Comparison of ENCODE assay signal across 16 cellular contexts in the genomic region with DNA sequence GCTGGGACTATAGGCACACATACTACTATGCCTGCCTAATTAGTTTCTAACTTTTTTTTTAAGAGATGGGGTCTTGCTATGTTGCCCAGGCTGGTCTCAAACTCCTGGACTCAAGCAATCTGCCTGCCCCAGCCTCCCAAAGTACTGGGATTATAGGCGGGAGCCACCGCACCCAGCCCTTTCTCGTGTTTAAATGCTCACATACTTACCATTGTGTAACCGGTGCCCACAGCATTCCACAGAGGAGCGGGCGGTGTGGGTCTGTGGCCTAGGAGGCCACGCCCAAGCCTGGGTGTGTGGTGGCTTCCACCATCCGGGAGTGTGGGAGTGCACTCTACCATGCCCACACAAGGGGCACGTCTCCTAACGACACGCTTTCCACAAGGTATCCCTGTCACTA.
"Had no signal": no experiment of that assay in that cellular context is flagged by ENCODE, and none has a peak within 500 bp of the region (broad histone marks: within the 10 kb centered on the region; RNA-seq: fewer than 3 reads in every experiment).

No MANE protein-coding gene starts in this region.

- H3K4me1 ChIP-seq: adrenal gland, heart right ventricle, pancreas, stomach had no signal

- ATAC-seq: activated CD8-positive, alpha-beta T cell treated with anti-CD3 and anti-CD28 coated beads, Interleukin-2, amount 10 ng/mL, durations not matched to agents 7 days and 5 days; heart right ventricle; pancreas had no signal

- H3K9me3 ChIP-seq: adrenal gland, heart right ventricle, pancreas, stomach, thoracic aorta had no signal

- H3K27me3 ChIP-seq: adrenal gland, brain microvascular endothelial cell, heart right ventricle, pancreas, stomach had no signal

- H3K4me3 ChIP-seq: adrenal gland, coronary artery, heart right ventricle, pancreas, stomach, thoracic aorta had no signal

- H3K36me3 ChIP-seq: adrenal gland, pancreas, thoracic aorta had no signal

- H3K27ac ChIP-seq: adrenal gland, brain microvascular endothelial cell, coronary artery, heart right ventricle, pancreas, stomach, thoracic aorta had no signal

- DNase-seq: activated CD4-positive, alpha-beta T cell treated with anti-CD3 and anti-CD28 coated beads, Interleukin-2, amount 10 ng/mL, durations not matched to agents 24 days and 14 days; activated CD4-positive, CD25-positive, alpha-beta regulatory T cell; activated CD8-positive, alpha-beta memory T cell treated with anti-CD3 and anti-CD28 coated beads, Interleukin-2, amount 50 U/mL, for 4 hours; activated CD8-positive, alpha-beta T cell treated with anti-CD3 and anti-CD28 coated beads, Interleukin-2, amount 10 ng/mL, durations not matched to agents 7 days and 5 days; activated effector memory CD4-positive, alpha-beta T cell treated with anti-CD3 and anti-CD28 coated beads, Interleukin-2, amount 50 U/mL, for 16 hours; activated T-cell treated with anti-CD3 and anti-CD28 coated beads, Interleukin-2, amount 50 U/mL, for 48 hours; adrenal gland; brain microvascular endothelial cell; heart right ventricle; midbrain; pancreas; stimulated activated CD4-positive, alpha-beta T cell treated with anti-CD3 and anti-CD28 coated beads, Interleukin-12 subunit alpha, Interleukin-12 subunit beta, amount 100 ng/mL, for 4 hours; stimulated activated CD4-positive, alpha-beta T cell treated with anti-CD3 and anti-CD28 coated beads, Interleukin-2, amount 100 ng/mL, for 24 hours; stomach had no signal
